Comparison of ENCODE assay signal across 10 cellular contexts in the genomic region with DNA sequence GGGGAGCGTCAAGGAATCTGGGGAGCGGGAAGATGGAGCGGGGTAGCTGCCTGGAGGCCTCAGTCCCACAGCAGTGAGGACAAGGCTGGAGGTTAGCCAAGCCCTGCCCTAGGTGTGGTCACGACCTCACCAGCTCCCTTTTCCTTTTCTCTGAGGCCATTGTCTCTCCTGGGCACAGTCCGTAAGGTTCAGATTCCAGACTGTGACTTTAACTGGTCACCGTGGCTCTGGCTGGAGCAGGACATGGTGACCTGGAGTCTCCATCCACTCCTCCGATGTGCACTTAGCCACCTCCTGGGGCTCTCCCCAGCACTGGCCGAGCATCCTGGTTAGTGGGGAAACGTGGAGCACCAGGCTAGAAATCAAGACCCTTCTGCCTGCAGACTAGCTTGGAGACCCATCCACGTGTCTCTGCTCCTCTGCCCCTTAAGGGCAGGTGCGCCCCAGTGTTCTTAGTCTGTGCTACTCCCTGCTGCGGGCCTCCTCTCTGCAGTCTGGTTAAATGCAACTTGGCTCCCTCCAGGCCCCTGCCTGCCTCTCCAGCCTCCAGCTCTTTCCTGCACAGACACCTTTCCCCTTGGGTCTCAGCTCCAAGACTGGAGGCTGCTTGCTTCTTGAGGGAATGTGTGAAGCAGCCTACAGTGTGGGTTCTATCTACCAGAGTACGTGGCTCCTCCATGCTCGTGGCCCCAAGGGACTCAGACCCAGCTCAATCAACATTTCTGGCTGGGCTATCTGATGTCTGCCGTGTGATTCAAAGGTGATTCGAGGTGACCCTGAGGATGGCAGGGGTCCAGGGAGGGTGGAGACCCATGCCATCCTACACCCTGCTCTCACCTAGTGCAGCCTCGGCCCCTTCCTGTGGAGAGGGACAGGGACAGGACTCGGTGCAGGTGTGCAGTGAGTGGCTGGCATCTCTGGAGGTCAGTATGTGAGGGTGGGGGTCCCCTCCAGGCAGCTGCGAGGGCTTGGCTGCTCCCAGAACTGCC. TPM values are rescaled to one million over a fixed set of nuclear protein-coding genes. Genes with fewer than 3 reads are reported as not detected.
A peak's percentile ranks its signal among the peaks of the same experiment; 100 is the strongest.
DNase-seq lines count a peak whose midpoint lies in the region; ATAC-seq and TF ChIP-seq lines count a peak whose summit lies in the region.
"Had no signal": no experiment of that assay in that cellular context is flagged by ENCODE, and none has a peak within 500 bp of the region (broad histone marks: within the 10 kb centered on the region; RNA-seq: fewer than 3 reads in every experiment).

No MANE protein-coding gene starts in this region.

- peak overlapping the region; percentile 82 to 97 (median 90); a peak in 5 of 7 replicates for H3K27ac Mint-ChIP-seq in H9
- H3K27ac Mint-ChIP-seq in activated naive CD8-positive, alpha-beta T cell: peak overlapping the region; percentile 97

- H3K79me2 ChIP-seq in ACC112 (ENCODE audit: control insufficient read depth, insufficient read depth, low read length, unreplicated experiment) (peaks cover 37% of the 10 kb centered on the region), H9 (ENCODE audit: insufficient read depth, low read length) (peaks cover 10% of the 10 kb centered on the region; the same call in 1 of the 2 replicates)

- no peak for TF ChIP-seq EP300 in sigmoid colon (IDR thresholded peaks at IDR 0.05)

- H4K91ac ChIP-seq in H9 (ENCODE audit: insufficient read length, low read depth, low read length) (no peak overlapping the region), mesenchymal stem cell (ENCODE audit: low read length) (peak overlapping the region; percentile 16)

- no peak overlapping the region for H3K4ac ChIP-seq in H9 (ENCODE audit: low read depth, low read length)
- no peak overlapping the region for H3K4ac ChIP-seq in mesenchymal stem cell (ENCODE audit: low read depth in 1 of 2, low read length in 2 of 2)

- H3K18ac ChIP-seq in H9 (ENCODE audit: insufficient read length, low read depth, low read length): no peak overlapping the region
- H3K18ac ChIP-seq in mesenchymal stem cell (ENCODE audit: low read depth in 1 of 2, low read length in 2 of 2): no peak overlapping the region

- intact Hi-C loops in sigmoid colon (cut with DNase I): no loop called here

- H3K4me3 ChIP-seq in ACC112 (ENCODE audit: low read depth, low read length) (peak overlapping the region; percentile 97), mesenchymal stem cell (ENCODE audit: insufficient read depth in 1 of 2, low read depth in 1 of 2, low read length in 2 of 2) (peak overlapping the region in 1 of 2 experiments; percentile 90), sigmoid colon (no peak overlapping the region)

- H2AFZ ChIP-seq in ACC112 (ENCODE audit: low read length, unreplicated experiment): no peak overlapping the region
- H2AFZ ChIP-seq in H9 (ENCODE audit: low read length): no peak overlapping the region
- no peak overlapping the region for H2AFZ ChIP-seq in mesenchymal stem cell (ENCODE audit: low read depth, low read length)

- no peak overlapping the region for H2BK120ac ChIP-seq in H9 (ENCODE audit: low read depth, low read length, poor library complexity, severe bottlenecking)
- no peak overlapping the region for H2BK120ac ChIP-seq in mesenchymal stem cell (ENCODE audit: low read depth, low read length)

- H3K4me3 Mint-ChIP-seq in H9: peak overlapping the region; percentile 93 to 95
- H3K4me3 Mint-ChIP-seq in activated naive CD8-positive, alpha-beta T cell: peak overlapping the region; percentile 98

- H3K9me3 ChIP-seq in H9 (ENCODE audit: control insufficient read depth, low read depth, low read length): no peaks in the 10 kb centered on the region
- no peaks in the 10 kb centered on the region for H3K9me3 ChIP-seq in mesenchymal stem cell (ENCODE audit: control insufficient read depth, low read length)
- no peaks in the 10 kb centered on the region for H3K9me3 ChIP-seq in sigmoid colon

- no peak overlapping the region for H4K5ac ChIP-seq in H9 (ENCODE audit: insufficient read length, low read depth, low read length)

- H2AK5ac ChIP-seq in H9 (ENCODE audit: insufficient read length, low read length) (no peak overlapping the region), mesenchymal stem cell (ENCODE audit: low read length, severe bottlenecking) (no peak overlapping the region)

- H3K56ac ChIP-seq in H9 (ENCODE audit: insufficient read length, low read depth, low read length): no peak overlapping the region

- no peak for ATAC-seq in GM21737 (IDR thresholded peaks at IDR 0.05; ENCODE audit: unreplicated experiment)

- peak overlapping the region; percentile 2 for H3K9ac ChIP-seq in H9 (ENCODE audit: extremely low read depth, insufficient read length, low read length)
- peak overlapping the region; percentile 99 for H3K9ac ChIP-seq in mesenchymal stem cell (ENCODE audit: low read length)

- peaks cover 15% of the 10 kb centered on the region for H3K23me2 ChIP-seq in H9 (ENCODE audit: insufficient read length, low read depth, low read length, poor library complexity, severe bottlenecking)

- DNase-seq in H9: no peak
- no peak for DNase-seq in mesenchymal stem cell
- DNase-seq in sigmoid colon: no peak
- DNase-seq in DMS53 (lab: John Stamatoyannopoulos, UW): no peak
- DNase-seq in NCI-H146 (lab: John Stamatoyannopoulos, UW): no peak
- DNase-seq: NCI-H510A had no signal

- H2BK15ac ChIP-seq in H9 (ENCODE audit: low read depth, low read length) (no peak overlapping the region), mesenchymal stem cell (ENCODE audit: low read depth, poor library complexity, severe bottlenecking) (no peak overlapping the region)

- H3K27me3 Mint-ChIP-seq in H9 (ENCODE audit: low read depth): peaks cover 31% of the 10 kb centered on the region
- H3K27me3 Mint-ChIP-seq in activated naive CD8-positive, alpha-beta T cell: peaks cover 10% of the 10 kb centered on the region

- H3K27ac ChIP-seq in ACC112 (ENCODE audit: low read depth, low read length) (no peak overlapping the region), H9 (ENCODE audit: insufficient read length, low read depth, low read length) (no peak overlapping the region), mesenchymal stem cell (ENCODE audit: low read length, poor library complexity, severe bottlenecking) (no peak overlapping the region), sigmoid colon (no peak overlapping the region)

- H3K4me2 ChIP-seq in H9 (ENCODE audit: insufficient read depth, insufficient read length, low read length): peak overlapping the region; percentile 95
- H3K4me2 ChIP-seq in mesenchymal stem cell (ENCODE audit: low read length, poor library complexity, severe bottlenecking): peak overlapping the region; percentile 70

- no peak overlapping the region for H3K23ac ChIP-seq in H9 (ENCODE audit: insufficient read length, low read depth, low read length)
- no peak overlapping the region for H3K23ac ChIP-seq in mesenchymal stem cell (ENCODE audit: low read length in 2 of 2)

- H3K9me3 Mint-ChIP-seq in H9: no peaks in the 10 kb centered on the region
- no peaks in the 10 kb centered on the region for H3K9me3 Mint-ChIP-seq in activated naive CD8-positive, alpha-beta T cell (ENCODE audit: low read depth)

- H3K4me1 Mint-ChIP-seq in H9: peaks cover 46 to 61% of the 10 kb centered on the region in 2 experiments
- H3K4me1 Mint-ChIP-seq in activated naive CD8-positive, alpha-beta T cell (ENCODE audit: low read depth): peaks cover 29% of the 10 kb centered on the region

- H3K27me3 ChIP-seq in ACC112 (ENCODE audit: insufficient read depth, low read length): peaks cover 11% of the 10 kb centered on the region
- peaks cover 4% of the 10 kb centered on the region; the same call in 1 of the 2 replicates for H3K27me3 ChIP-seq in H9 (ENCODE audit: insufficient read depth, low read length)
- peaks cover 17 to 20% of the 10 kb centered on the region in 2 experiments for H3K27me3 ChIP-seq in mesenchymal stem cell (ENCODE audit: control insufficient read depth in 1 of 2, insufficient read depth in 1 of 2, low read length in 2 of 2)
- H3K27me3 ChIP-seq in sigmoid colon: peaks cover 7 to 14% (median 13%) of the 10 kb centered on the region in 3 donors

- H2BK12ac ChIP-seq in H9 (ENCODE audit: insufficient read length, low read depth, low read length): no peak overlapping the region
- no peak overlapping the region for H2BK12ac ChIP-seq in mesenchymal stem cell (ENCODE audit: low read length in 2 of 2)

- H2BK5ac ChIP-seq in H9 (ENCODE audit: insufficient read length, low read length): no peak overlapping the region
- H2BK5ac ChIP-seq in mesenchymal stem cell (ENCODE audit: low read depth, low read length, poor library complexity, severe bottlenecking): no peak overlapping the region

- H2BK20ac ChIP-seq in H9 (ENCODE audit: low read depth, low read length, poor library complexity, severe bottlenecking): no peak overlapping the region

- H3K4me1 ChIP-seq in ACC112 (ENCODE audit: control insufficient read depth, insufficient read depth, low read length, unreplicated experiment) (peaks cover 27% of the 10 kb centered on the region), H9 (ENCODE audit: insufficient read depth, low read length) (peaks cover 3% of the 10 kb centered on the region; the same call in 1 of the 2 replicates), mesenchymal stem cell (ENCODE audit: control insufficient read depth, insufficient read depth, low read depth, low read length) (peaks cover 68% of the 10 kb centered on the region), sigmoid colon (peaks cover 0 to 74% (median 66%) of the 10 kb centered on the region in 4 donors)

- TF ChIP-seq POLR2A in sigmoid colon (IDR thresholded peaks at IDR 0.05): no peak

- no CpG with 5 or more reads among the region's 19 CpGs for WGBS in H9 (ENCODE audit: extremely low coverage, insufficient read length, low lambda C conversion rate)
- WGBS in mesenchymal stem cell: 91% methylated on average over 19 of the region's 19 CpGs
- 48 to 73% methylated on average over 19 of the region's 19 CpGs for WGBS in sigmoid colon, 2 donors

- TF ChIP-seq CTCF in H9 (conservative IDR thresholded peaks at IDR 0.05) (no peak), sigmoid colon (IDR thresholded peaks at IDR 0.05) (no peak)

- peaks cover 2% of the 10 kb centered on the region for H4K20me1 ChIP-seq in H9 (ENCODE audit: control insufficient read depth, insufficient read depth, insufficient read length)

- H4K8ac ChIP-seq in H9 (replicated peaks; ENCODE audit: insufficient read length, low read depth, low read length) (no peak overlapping the region), mesenchymal stem cell (ENCODE audit: low read length) (peak overlapping the region; percentile 59)

- no peak overlapping the region for H3T11ph ChIP-seq in H9 (ENCODE audit: low read length)

- H3K14ac ChIP-seq in H9 (ENCODE audit: insufficient read depth, low read length) (no peak overlapping the region), mesenchymal stem cell (ENCODE audit: low read length in 2 of 2) (no peak overlapping the region)

- peaks cover 6% of the 10 kb centered on the region for H3K79me1 ChIP-seq in H9 (ENCODE audit: insufficient read depth, low read depth, low read length, poor library complexity, severe bottlenecking)
- H3K79me1 ChIP-seq in mesenchymal stem cell (replicated peaks; ENCODE audit: low read length, poor library complexity, severe bottlenecking): peaks cover 14% of the 10 kb centered on the region

- no peaks in the 10 kb centered on the region for H3K36me3 ChIP-seq in ACC112 (ENCODE audit: insufficient read depth, low read length)
- H3K36me3 ChIP-seq in mesenchymal stem cell (ENCODE audit: control insufficient read depth in 1 of 2, insufficient read depth in 2 of 2, low read depth in 1 of 2, low read length in 2 of 2): peaks cover 15 to 42% of the 10 kb centered on the region in 2 experiments
- no peaks in the 10 kb centered on the region for H3K36me3 ChIP-seq in sigmoid colon

- peaks cover 0 to 22% (median 15%) of the 10 kb centered on the region in 3 experiments; a peak in 5 of 7 replicates for H3K36me3 Mint-ChIP-seq in H9 (ENCODE audit: insufficient read depth in 1 of 3, low read depth in 3 of 3)
- peaks cover 3% of the 10 kb centered on the region for H3K36me3 Mint-ChIP-seq in activated naive CD8-positive, alpha-beta T cell

RNA-seq across cellular contexts. Expression of a gene that starts 5.2 kb away (rescaled TPM):
- total RNA-seq in H9 (2021) (151 and 156 TPM in 2 replicates), sigmoid colon (10 to 100 TPM; 28.2 to 45.3 (median 33.4) TPM)
- 119 TPM for polyA plus RNA-seq in mesenchymal stem cell (2013, experiment 1 of 2)
- polyA plus RNA-seq in mesenchymal stem cell (2013, experiment 2 of 2): 117 TPM
- polyA plus RNA-seq in sigmoid colon: 100 to 1,000 TPM in 2 of 3 donors, 10 to 100 TPM in 1; 72.1 to 146 (median 119) TPM

RNA-seq across cellular contexts. Expression of a gene that starts 23.2 kb away (rescaled TPM):
- 0.22 TPM in 2 replicates for total RNA-seq in H9 (2021)
- not detected for polyA plus RNA-seq in mesenchymal stem cell (2013, experiment 1 of 2)
- polyA plus RNA-seq in mesenchymal stem cell (2013, experiment 2 of 2): not detected
- not detected for total RNA-seq in sigmoid colon
- not detected for polyA plus RNA-seq in sigmoid colon

RNA-seq across cellular contexts. Expression of a gene that starts 28.9 kb away (rescaled TPM):
- total RNA-seq in H9 (2021): 18.7 and 19.4 TPM in 2 replicates
- 11.9 TPM for polyA plus RNA-seq in mesenchymal stem cell (2013, experiment 1 of 2)
- 11.8 TPM for polyA plus RNA-seq in mesenchymal stem cell (2013, experiment 2 of 2)
- 10 to 100 TPM; 12.9 to 15.5 (median 14.0) TPM for total RNA-seq in sigmoid colon
- 10 to 100 TPM in 1 of 3 donors, 1 to 10 TPM in 2; 7.2 to 12.9 (median 7.4) TPM for polyA plus RNA-seq in sigmoid colon

RNA-seq across cellular contexts. Expression of a gene that starts 42.2 kb away (rescaled TPM):
- total RNA-seq in H9 (2021) (not detected in 2 replicates), sigmoid colon (not detected)
- polyA plus RNA-seq in mesenchymal stem cell (2013, experiment 1 of 2): not detected
- polyA plus RNA-seq in mesenchymal stem cell (2013, experiment 2 of 2): not detected
- polyA plus RNA-seq in sigmoid colon: under 1 TPM in 1 of 3 donors, not detected in 2; 0.12 TPM
- total RNA-seq: lower leg skin had no signal

RNA-seq across cellular contexts. Expression of a gene that starts 51.1 kb away (rescaled TPM):
- total RNA-seq in H9 (2021) (47.2 and 50.7 TPM in 2 replicates), sigmoid colon (10 to 100 TPM; 25.5 to 36.8 (median 32.7) TPM)
- 30.8 TPM for polyA plus RNA-seq in mesenchymal stem cell (2013, experiment 1 of 2)
- polyA plus RNA-seq in mesenchymal stem cell (2013, experiment 2 of 2): 29.3 TPM
- 10 to 100 TPM in 2 of 3 donors, 1 to 10 TPM in 1; 7.2 to 68.7 (median 11.8) TPM for polyA plus RNA-seq in sigmoid colon
